In genomic region chr12:122974274-122974891, GRCh38 we compare ENCODE assay signal across 8 cellular contexts. TPM values are rescaled to one million over a fixed set of nuclear protein-coding genes. Genes with fewer than 3 reads are reported as not detected.
DNase-seq lines count a peak whose midpoint lies in the region; ATAC-seq and TF ChIP-seq lines count a peak whose summit lies in the region.

No MANE protein-coding gene starts in this region.

- no peaks in the 10 kb centered on the region for H3K9me3 Mint-ChIP-seq in activated naive CD8-positive, alpha-beta T cell (ENCODE audit: low read depth)

- H3K4me1 Mint-ChIP-seq in activated naive CD8-positive, alpha-beta T cell (ENCODE audit: low read depth): peaks cover 26% of the 10 kb centered on the region

- peak overlapping the region; percentile 97 for H3K4me3 Mint-ChIP-seq in activated naive CD8-positive, alpha-beta T cell

- peak overlapping the region; percentile 99 for H3K27ac Mint-ChIP-seq in activated naive CD8-positive, alpha-beta T cell

- no peaks in the 10 kb centered on the region for H3K27me3 Mint-ChIP-seq in activated naive CD8-positive, alpha-beta T cell

- ATAC-seq in HG02623 (IDR thresholded peaks at IDR 0.05; ENCODE audit: unreplicated experiment) (peak; percentile 68), SK-N-SH treated with all-trans-retinoic acid at 6 μM for 48 hours (peak; percentile 89)

- TF ChIP-seq CTCF in GM10266 (IDR thresholded peaks at IDR 0.05; ENCODE audit: control insufficient read depth, insufficient read depth, low read depth, missing control alignments): no peak

- H3K27ac ChIP-seq in temporal lobe (ENCODE audit: low read depth, low read length): peak overlapping the region; percentile 96

- H3K36me3 Mint-ChIP-seq in activated naive CD8-positive, alpha-beta T cell: no peaks in the 10 kb centered on the region

- DNase-seq in GM10266 (ENCODE audit: extremely low spot score) (peak; percentile 93), NCI-H1092 treated with DMSO at 0.1 percent for 48 hours (lab: John Stamatoyannopoulos, UW) (peak; percentile 95), glomerular visceral epithelial cell (ENCODE audit: extremely low spot score) (peak; percentile 97), occipital lobe (lab: John Stamatoyannopoulos, UW) (peak; percentile 98)

TF ChIP-seq in SK-N-SH treated with all-trans-retinoic acid at 6 μM for 48 hours, 23 proteins besides CTCF, POLR2A, EP300 and RAD21:
- TF ChIP-seq ARNTL (CRISPR knock-in tag; IDR thresholded peaks at IDR 0.05; ENCODE audit: borderline replicate concordance, low read depth): no peak
- no peak for TF ChIP-seq ZFP3 (CRISPR knock-in tag; IDR thresholded peaks at IDR 0.05)
- no peak for TF ChIP-seq PPARA (CRISPR knock-in tag; IDR thresholded peaks at IDR 0.05; ENCODE audit: borderline replicate concordance)
- TF ChIP-seq CREB5 (CRISPR knock-in tag; IDR thresholded peaks at IDR 0.05; ENCODE audit: low read depth): no peak
- TF ChIP-seq GLIS3 (CRISPR knock-in tag; IDR thresholded peaks at IDR 0.05): no peak
- no peak for TF ChIP-seq TSHZ2 (CRISPR knock-in tag; IDR thresholded peaks at IDR 0.05)
- no peak for TF ChIP-seq TOX (CRISPR knock-in tag; IDR thresholded peaks at IDR 0.05; ENCODE audit: borderline replicate concordance)
- no peak for TF ChIP-seq ZC3H10 (CRISPR knock-in tag; IDR thresholded peaks at IDR 0.05)
- TF ChIP-seq PATZ1 (CRISPR knock-in tag; IDR thresholded peaks at IDR 0.05; ENCODE audit: borderline replicate concordance): no peak
- TF ChIP-seq ZNF8 (CRISPR knock-in tag; IDR thresholded peaks at IDR 0.05): no peak
- TF ChIP-seq TCF4 (CRISPR knock-in tag; IDR thresholded peaks at IDR 0.05; ENCODE audit: borderline replicate concordance): no peak
- no peak for TF ChIP-seq RARB (CRISPR knock-in tag; IDR thresholded peaks at IDR 0.05)
- TF ChIP-seq OSR1 (CRISPR knock-in tag; IDR thresholded peaks at IDR 0.05): no peak
- no peak for TF ChIP-seq ZNF565 (CRISPR knock-in tag; conservative IDR thresholded peaks at IDR 0.05; ENCODE audit: low read depth)
- TF ChIP-seq ZNF70 (CRISPR knock-in tag; IDR thresholded peaks at IDR 0.05): no peak
- no peak for TF ChIP-seq SNAI2 (CRISPR knock-in tag; IDR thresholded peaks at IDR 0.05)
- TF ChIP-seq CSRNP3 (CRISPR knock-in tag; IDR thresholded peaks at IDR 0.05): no peak
- no peak for TF ChIP-seq ESRRG (CRISPR knock-in tag; IDR thresholded peaks at IDR 0.05)
- TF ChIP-seq BACH2 (CRISPR knock-in tag; IDR thresholded peaks at IDR 0.05; ENCODE audit: borderline replicate concordance): no peak
- no peak for TF ChIP-seq ISL1 (CRISPR knock-in tag; IDR thresholded peaks at IDR 0.05)
TF ChIP-seq in SK-N-SH treated with all-trans-retinoic acid at 6 μM for 48 hours: peak in this region for 0.

RNA-seq across cellular contexts. Expression of gene OGFOD2, which starts 0.7 kb away (rescaled TPM):
- total RNA-seq in occipital lobe (3.3 TPM), temporal lobe (4.9 TPM)

RNA-seq across cellular contexts. Expression of gene ARL6IP4, which starts 6.1 kb away (rescaled TPM):
- 26.7 TPM for total RNA-seq in occipital lobe
- total RNA-seq in temporal lobe: 26.3 TPM

RNA-seq across cellular contexts. Expression of gene ABCB9, which starts 8.1 kb away (rescaled TPM):
- 21.2 TPM for total RNA-seq in occipital lobe
- total RNA-seq in temporal lobe: 15.0 TPM

Comparison
In these comparisons a context has a peak if more than half of its experiments do, and no peak if none do; other contexts are left out.
1. Peak in every context shown above with its lines: DNase-seq, ATAC-seq and H3K27ac ChIP-seq.